ENCODE assay signal across 26 cellular contexts in the genomic region with DNA sequence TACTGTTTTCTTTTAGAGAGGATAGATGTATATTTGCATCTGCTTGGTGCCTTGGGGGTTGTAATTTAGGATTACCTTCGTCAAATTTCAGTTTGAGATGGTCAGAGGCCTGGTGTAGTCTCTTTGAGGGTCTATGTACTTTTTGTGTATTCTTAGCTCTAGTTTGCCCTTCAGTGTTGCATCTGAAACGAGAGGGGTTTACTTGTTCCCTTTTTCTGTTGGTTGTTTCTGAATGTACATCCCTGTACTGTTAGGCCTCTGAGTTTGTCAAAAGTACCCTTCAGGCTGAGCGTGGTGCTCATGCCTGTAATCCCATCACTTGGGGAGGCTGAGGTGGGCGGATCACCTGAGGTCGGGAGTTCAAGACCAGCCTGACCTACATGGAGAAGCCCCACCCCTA.
"Had no signal": no experiment of that assay in that cellular context is flagged by ENCODE, and none has a peak within 500 bp of the region (broad histone marks: within the 10 kb centered on the region; RNA-seq: fewer than 3 reads in every experiment).

No MANE protein-coding gene starts in this region.

- H3K27me3 ChIP-seq: breast epithelium, stomach, thyroid gland, upper lobe of left lung, vagina had no signal

- H3K4me3 ChIP-seq: breast epithelium, mucosa of descending colon, stomach, thyroid gland, upper lobe of left lung, vagina had no signal

- H3K27ac ChIP-seq: breast epithelium, stomach, thyroid gland, upper lobe of left lung, vagina had no signal

- H3K27me3 Mint-ChIP-seq: activated CD4-positive, alpha-beta T cell treated with anti-CD3 and anti-CD28 coated beads for 36 hours; activated naive CD4-positive, alpha-beta T cell treated with anti-CD3 and anti-CD28 coated beads, Interleukin-2, amount 50 U/mL, for 24 hours; activated T-cell treated with anti-CD3 and anti-CD28 coated beads, Interleukin-2, amount 50 U/mL, for 24 hours; dendritic cell treated with granulocyte-macrophage colony-stimulating factor and Interleukin-4, amounts not matched to agents 40 ng/mL and 50 ng/mL, for 4 days; natural killer cell treated with Interleukin-12 subunit alpha and Interleukin-12 subunit beta and Interleukin-15 and Interleukin-18, amount 100 ng/mL, for 72 hours had no signal

- H3K9me3 ChIP-seq: breast epithelium, mucosa of descending colon, stomach, thyroid gland, upper lobe of left lung, vagina had no signal

- H3K9me3 Mint-ChIP-seq: activated naive CD4-positive, alpha-beta T cell treated with anti-CD3 and anti-CD28 coated beads, Interleukin-2, amount 50 U/mL, for 24 hours; activated T-cell treated with anti-CD3 and anti-CD28 coated beads, Interleukin-2, amount 50 U/mL, for 24 hours; dendritic cell treated with granulocyte-macrophage colony-stimulating factor and Interleukin-4, amounts not matched to agents 40 ng/mL and 50 ng/mL, for 4 days; endodermal cell; natural killer cell treated with Interleukin-12 subunit alpha and Interleukin-12 subunit beta and Interleukin-15 and Interleukin-18, amount 100 ng/mL, for 72 hours had no signal

- DNase-seq: activated CD4-positive, alpha-beta T cell treated with anti-CD3 and anti-CD28 coated beads for 36 hours; activated CD4-positive, alpha-beta T cell treated with anti-CD3 and anti-CD28 coated beads, Interleukin-2, amount 50 U/mL, for 48 hours; activated CD4-positive, CD25-positive, alpha-beta regulatory T cell; activated CD8-positive, alpha-beta memory T cell treated with anti-CD3 and anti-CD28 coated beads, Interleukin-2, amount 50 U/mL, for 48 hours; activated gamma-delta T cell; activated T-cell treated with anti-CD3 and anti-CD28 coated beads, Interleukin-2, amount 50 U/mL, for 24 hours; central memory CD4-positive, alpha-beta T cell; endodermal cell; foreskin fibroblast; head of caudate nucleus; hippocampal formation; left cardiac atrium; left ventricle myocardium superior; mucosa of descending colon; stimulated activated CD4-positive, alpha-beta T cell treated with anti-CD3 and anti-CD28 coated beads, Interleukin-15, amount 100 ng/mL, for 24 hours; stimulated activated CD4-positive, alpha-beta T cell treated with anti-CD3 and anti-CD28 coated beads, Interleukin-2, amount 100 ng/mL, for 24 hours; stomach; thyroid gland had no signal

- H3K4me1 ChIP-seq: breast epithelium, thyroid gland, vagina had no signal

- H3K36me3 ChIP-seq: breast epithelium, thyroid gland, vagina had no signal

- H3K4me1 Mint-ChIP-seq: endodermal cell had no signal

- H3K36me3 Mint-ChIP-seq: natural killer cell treated with Interleukin-12 subunit alpha and Interleukin-12 subunit beta and Interleukin-15 and Interleukin-18, amount 100 ng/mL, for 72 hours had no signal

- H3K27ac Mint-ChIP-seq: activated CD4-positive, alpha-beta T cell treated with anti-CD3 and anti-CD28 coated beads for 36 hours; activated naive CD4-positive, alpha-beta T cell treated with anti-CD3 and anti-CD28 coated beads, Interleukin-2, amount 50 U/mL, for 24 hours; activated T-cell treated with anti-CD3 and anti-CD28 coated beads, Interleukin-2, amount 50 U/mL, for 24 hours; dendritic cell treated with granulocyte-macrophage colony-stimulating factor and Interleukin-4, amounts not matched to agents 40 ng/mL and 50 ng/mL, for 4 days; endodermal cell; natural killer cell treated with Interleukin-12 subunit alpha and Interleukin-12 subunit beta and Interleukin-15 and Interleukin-18, amount 100 ng/mL, for 72 hours had no signal

- ATAC-seq: activated CD4-positive, alpha-beta T cell treated with anti-CD3 and anti-CD28 coated beads for 36 hours; esophagus mucosa; left cardiac atrium; left ventricle myocardium superior; mucosa of descending colon; natural killer cell treated with Interleukin-12 subunit alpha and Interleukin-12 subunit beta and Interleukin-15 and Interleukin-18, amount 100 ng/mL, for 72 hours; right cardiac atrium had no signal

- H3K4me3 Mint-ChIP-seq: activated CD4-positive, alpha-beta T cell treated with anti-CD3 and anti-CD28 coated beads for 36 hours; activated naive CD4-positive, alpha-beta T cell treated with anti-CD3 and anti-CD28 coated beads, Interleukin-2, amount 50 U/mL, for 24 hours; activated T-cell treated with anti-CD3 and anti-CD28 coated beads, Interleukin-2, amount 50 U/mL, for 24 hours; dendritic cell treated with granulocyte-macrophage colony-stimulating factor and Interleukin-4, amounts not matched to agents 40 ng/mL and 50 ng/mL, for 4 days; endodermal cell; natural killer cell treated with Interleukin-12 subunit alpha and Interleukin-12 subunit beta and Interleukin-15 and Interleukin-18, amount 100 ng/mL, for 72 hours had no signal
